Comparison of ENCODE assay signal across 21 cellular contexts in the genomic region with DNA sequence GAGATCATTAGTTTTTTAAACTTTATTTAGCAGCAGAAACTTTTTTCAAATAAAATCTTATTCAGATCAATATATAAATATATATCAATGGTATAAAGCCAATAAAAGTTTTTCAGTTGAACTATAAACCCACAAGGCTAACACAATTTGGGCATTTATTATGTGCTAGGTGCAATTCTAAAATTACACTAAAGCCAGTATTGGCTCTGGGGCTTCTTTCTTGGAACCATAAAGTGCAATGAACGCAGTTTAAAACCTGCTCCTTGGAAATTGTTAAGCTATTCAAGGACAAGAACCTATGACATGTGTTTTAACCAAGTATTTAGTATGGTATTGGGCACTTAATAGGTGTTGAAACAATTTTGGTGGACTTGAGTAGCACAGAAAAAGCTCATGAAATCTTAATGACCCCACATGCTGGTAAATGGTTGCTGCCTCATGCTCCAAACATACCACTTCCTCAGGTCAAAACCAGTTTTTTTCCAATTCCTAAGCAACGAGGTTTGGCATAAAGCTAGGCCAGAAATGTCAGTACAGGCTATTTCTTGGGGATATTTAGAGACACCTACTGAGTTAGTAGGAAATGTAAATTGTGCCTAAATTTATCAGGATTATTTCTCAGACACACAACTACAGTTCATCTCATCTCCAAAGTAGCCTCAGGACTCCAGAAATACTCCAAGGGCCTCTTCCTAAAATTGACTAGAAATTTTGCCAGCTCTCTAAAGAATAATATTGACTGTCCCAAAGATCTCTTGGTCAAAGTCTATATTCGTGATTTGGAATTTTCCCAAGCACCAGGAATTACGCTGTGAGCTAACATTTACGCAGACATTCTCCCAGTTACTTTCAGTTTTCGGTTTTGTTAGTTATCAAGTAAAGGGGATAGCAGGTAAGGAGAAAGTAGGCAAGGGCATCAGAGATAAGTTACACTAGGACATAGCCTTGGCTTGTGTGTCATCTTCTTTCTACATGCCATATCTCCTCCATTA.
"Had no signal": no experiment of that assay in that cellular context is flagged by ENCODE, and none has a peak within 500 bp of the region (broad histone marks: within the 10 kb centered on the region; RNA-seq: fewer than 3 reads in every experiment).

No MANE protein-coding gene starts in this region.

- H3K4me1 Mint-ChIP-seq: naive thymus-derived CD4-positive, alpha-beta T cell; nephron progenitor cell had no signal

- H3K36me3 Mint-ChIP-seq: naive thymus-derived CD4-positive, alpha-beta T cell had no signal

- DNase-seq: cortex of kidney; dorsolateral prefrontal cortex; effector CD8-positive, alpha-beta T cell; foreskin melanocyte; head of caudate nucleus; hippocampal formation; kidney glomerular epithelial cell; left lung; mesenchymal stem cell; midbrain; naive thymus-derived CD4-positive, alpha-beta T cell; nephron progenitor cell; psoas muscle; sigmoid colon; stimulated activated CD4-positive, alpha-beta T cell treated with anti-CD3 and anti-CD28 coated beads, Interleukin-12 subunit alpha, Interleukin-12 subunit beta, amount 100 ng/mL, for 4 hours; stimulated activated CD4-positive, alpha-beta T cell treated with anti-CD3 and anti-CD28 coated beads, Interleukin-2, amount 100 ng/mL, for 48 hours; stimulated activated naive CD4-positive, alpha-beta T cell treated with Interleukin-2 at 50 U/mL for 16 hours; upper lobe of left lung; uterus had no signal

- H3K27ac Mint-ChIP-seq: naive thymus-derived CD4-positive, alpha-beta T cell; nephron progenitor cell had no signal

- H3K4me3 ChIP-seq: dorsolateral prefrontal cortex, left lung, lung, psoas muscle, sigmoid colon, skin epidermis, upper lobe of left lung, uterus had no signal

- H3K27me3 ChIP-seq: dorsolateral prefrontal cortex, left lung, sigmoid colon, upper lobe of left lung, uterus had no signal

- H3K4me3 Mint-ChIP-seq: naive thymus-derived CD4-positive, alpha-beta T cell; nephron progenitor cell had no signal

- ATAC-seq: left lung; naive thymus-derived CD4-positive, alpha-beta T cell; psoas muscle had no signal

- H3K9me3 ChIP-seq: left lung, psoas muscle, sigmoid colon, upper lobe of left lung, uterus had no signal

- H3K27ac ChIP-seq: dorsolateral prefrontal cortex, left lung, psoas muscle, sigmoid colon, skin epidermis, upper lobe of left lung, uterus had no signal

- H3K4me1 ChIP-seq: left lung, psoas muscle, sigmoid colon, upper lobe of left lung, uterus had no signal

- H3K36me3 ChIP-seq: left lung, sigmoid colon, upper lobe of left lung, uterus had no signal
